ENCODE assay signal across 8 cellular contexts in genomic region chr15:34514251-34514760, GRCh38.
DNase-seq lines count a peak whose midpoint lies in the region; ATAC-seq and TF ChIP-seq lines count a peak whose summit lies in the region.

No MANE protein-coding gene starts in this region.

- H3K4me3 ChIP-seq in BLaER1 treated with 17β-estradiol and CSF1 and Interleukin-3, amounts not matched to agents 10 nM and 100 nM = peak overlapping the region; percentile 70 to 84 (median 75)
- H3K4me3 ChIP-seq in astrocyte of the spinal cord (ENCODE audit: low read depth, low read length) = peak overlapping the region; percentile 49
- peak overlapping the region; percentile 71 for H3K4me3 ChIP-seq in iPS-18c (ENCODE audit: insufficient read depth, low read depth, low read length)
- peak overlapping the region in 2 of 3 donors; percentile 66 to 75 for H3K4me3 ChIP-seq in skeletal muscle tissue (ENCODE audit: low read length in 3 of 3)

- peak overlapping the region; percentile 12 to 79 (median 56); a peak in 18 of 22 replicates for H3K27ac ChIP-seq in BLaER1 treated with 17β-estradiol and CSF1 and Interleukin-3, amounts not matched to agents 10 nM and 100 nM
- no peak overlapping the region for H3K27ac ChIP-seq in skeletal muscle tissue (ENCODE audit: low read depth, low read length)

- H3K9me3 ChIP-seq in BLaER1 treated with 17β-estradiol and CSF1 and Interleukin-3, amounts not matched to agents 10 nM and 100 nM (replicated peaks in 1 of 11) = no peaks in the 10 kb centered on the region
- H3K9me3 ChIP-seq in iPS-18c (ENCODE audit: control insufficient read depth, insufficient read depth, low read length) (peaks cover 2% of the 10 kb centered on the region), skeletal muscle tissue (ENCODE audit: control insufficient read depth in 3 of 3, low read length in 3 of 3) (no peaks in the 10 kb centered on the region)

- TF ChIP-seq CTCF in astrocyte of the spinal cord (IDR thresholded peaks at IDR 0.05; ENCODE audit: low read depth, low read length) = no peak

- peaks cover 0 to 4% (median 0%) of the 10 kb centered on the region in 11 experiments; a peak in 1 of 22 replicates for H4K20me1 ChIP-seq in BLaER1 treated with 17β-estradiol and CSF1 and Interleukin-3, amounts not matched to agents 10 nM and 100 nM

- peak overlapping the region; percentile 72 to 83 (median 80) for H3K9ac ChIP-seq in BLaER1 treated with 17β-estradiol and CSF1 and Interleukin-3, amounts not matched to agents 10 nM and 100 nM
- peak overlapping the region in 2 of 3 donors; percentile 72 to 81 for H3K9ac ChIP-seq in skeletal muscle tissue (ENCODE audit: low read depth in 1 of 3, low read length in 3 of 3)

- H3K27me3 ChIP-seq in BLaER1 treated with 17β-estradiol and CSF1 and Interleukin-3, amounts not matched to agents 10 nM and 100 nM = peaks cover 30 to 43% (median 36%) of the 10 kb centered on the region in 11 experiments
- peaks cover 0 to 6% (median 3%) of the 10 kb centered on the region in 3 donors for H3K27me3 ChIP-seq in skeletal muscle tissue (ENCODE audit: control insufficient read depth in 3 of 3, insufficient read depth in 3 of 3, low read length in 3 of 3)

- peaks cover 7 to 19% (median 11%) of the 10 kb centered on the region in 10 experiments; a peak in 16 of 20 replicates for H3K4me1 ChIP-seq in BLaER1 treated with 17β-estradiol and CSF1 and Interleukin-3, amounts not matched to agents 10 nM and 100 nM
- H3K4me1 ChIP-seq in skeletal muscle tissue (ENCODE audit: control insufficient read depth in 3 of 3, insufficient read depth in 3 of 3, low read length in 3 of 3) = peaks cover 0 to 3% (median 3%) of the 10 kb centered on the region in 3 donors

- H3K4me2 ChIP-seq in BLaER1 treated with 17β-estradiol and CSF1 and Interleukin-3, amounts not matched to agents 10 nM and 100 nM = peak overlapping the region; percentile 80 to 98 (median 96)

- DNase-seq in M059J (ENCODE audit: low read depth) (peak; percentile 19), astrocyte of the spinal cord (ENCODE audit: low read depth, low spot score) (peak; percentile 22), NCI-H345 treated with DMSO at 0.1 percent for 48 hours (lab: John Stamatoyannopoulos, UW; ENCODE audit: unreplicated experiment) (no peak), HT-29 (ENCODE audit: low spot score) (no peak)

- in situ Hi-C loops in astrocyte of the spinal cord (cut with HindIII; ENCODE audit: low sequenced_read_pairs) = no loop called here

- H3K36me3 ChIP-seq in BLaER1 treated with 17β-estradiol and CSF1 and Interleukin-3, amounts not matched to agents 10 nM and 100 nM = no peaks in the 10 kb centered on the region
- no peaks in the 10 kb centered on the region for H3K36me3 ChIP-seq in skeletal muscle tissue (ENCODE audit: control insufficient read depth in 3 of 3, insufficient read depth in 3 of 3, low read length in 3 of 3)

- peak; percentile 61 for ATAC-seq in GM19351 (IDR thresholded peaks at IDR 0.05; ENCODE audit: unreplicated experiment)

Comparison
In these comparisons a context has a peak if more than half of its experiments do, and no peak if none do; other contexts are left out.
1. DNase-seq: peak in M059J (single experiment) and astrocyte of the spinal cord (single experiment); none in NCI-H345 treated with DMSO at 0.1 percent for 48 hours (single experiment) and HT-29 (single experiment).
2. Peak in every context shown above with its lines, with median percentiles within 50 percentile points of each other: H3K4me3 ChIP-seq.